21 cellular contexts compared by ENCODE assay signal in the genomic region with DNA sequence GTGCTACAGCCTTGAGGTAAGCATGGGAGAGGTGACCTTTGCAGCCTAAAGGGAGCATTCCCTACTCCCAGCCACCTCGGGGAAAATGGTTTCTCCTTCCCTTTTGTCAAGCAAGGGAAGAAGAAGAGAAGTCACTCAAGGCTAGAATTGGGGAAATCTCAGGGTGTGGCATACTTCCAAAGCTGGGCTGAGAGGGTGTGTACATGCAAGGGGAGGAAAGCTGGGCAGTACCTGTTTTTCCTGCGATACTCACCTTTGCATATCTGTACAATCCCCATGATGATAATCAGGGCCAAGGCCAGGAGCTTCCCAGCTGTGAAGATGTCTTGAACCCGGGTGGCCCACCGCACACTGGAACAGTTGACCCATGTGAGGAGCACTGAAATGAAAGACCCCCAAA. TPM values are rescaled to one million over a fixed set of nuclear protein-coding genes. Genes with fewer than 3 reads are reported as not detected.
DNase-seq lines count a peak whose midpoint lies in the region; ATAC-seq, FAIRE-seq and TF ChIP-seq lines count a peak whose summit lies in the region.
"Had no signal": no experiment of that assay in that cellular context is flagged by ENCODE, and none has a peak within 500 bp of the region (broad histone marks: within the 10 kb centered on the region; RNA-seq: fewer than 3 reads in every experiment).

No MANE protein-coding gene starts in this region.

- H3K36me3 ChIP-seq in heart right ventricle = peaks cover 0 to 32% (median 0%) of the 10 kb centered on the region in 9 donors
- peaks cover 0 to 4% of the 10 kb centered on the region in 2 donors for H3K36me3 ChIP-seq in muscle layer of duodenum (ENCODE audit: control insufficient read depth in 1 of 2, insufficient read depth in 2 of 2, low read length in 2 of 2)
- peaks cover 20% of the 10 kb centered on the region for H3K36me3 ChIP-seq in thoracic aorta

- ATAC-seq in heart right ventricle = no peak
- no peak for ATAC-seq in Right ventricle myocardium superior (ENCODE audit: poor library complexity)
- ATAC-seq in thoracic aorta (ENCODE audit: insufficient number of reproducible peaks, low FRiP score, low read depth) = no peak
- ATAC-seq: GM12878 had no signal

- H3K4me1 ChIP-seq in heart right ventricle (peaks cover 0 to 33% (median 14%) of the 10 kb centered on the region in 9 donors), muscle layer of duodenum (ENCODE audit: control insufficient read depth in 1 of 2, insufficient read depth in 2 of 2, low read length in 2 of 2) (peaks cover 8 to 10% of the 10 kb centered on the region in 2 donors), thoracic aorta (ENCODE audit: control insufficient read depth in 1 of 2, low read depth in 2 of 2) (peaks cover 18 to 41% of the 10 kb centered on the region in 2 donors)
- H3K4me1 ChIP-seq: Peyer's patch had no signal

- H3K27ac ChIP-seq in heart right ventricle = peak overlapping the region in 8 of 10 donors; percentile 51 to 79 (median 62)
- peak overlapping the region; percentile 77 to 85 for H3K27ac ChIP-seq in coronary artery
- H3K27ac ChIP-seq in muscle layer of duodenum (ENCODE audit: low read length) = peak overlapping the region; percentile 54
- peak overlapping the region; percentile 63 to 76 for H3K27ac ChIP-seq in thoracic aorta
- H3K27ac ChIP-seq: Peyer's patch had no signal

- no peaks in the 10 kb centered on the region for H3K9me3 ChIP-seq in heart right ventricle
- no peaks in the 10 kb centered on the region for H3K9me3 ChIP-seq in muscle layer of duodenum (ENCODE audit: control insufficient read depth in 1 of 2, low read length in 2 of 2)
- H3K9me3 ChIP-seq in thoracic aorta = no peaks in the 10 kb centered on the region
- H3K9me3 ChIP-seq: Peyer's patch had no signal

- WGBS in heart right ventricle, 2 donors = 85 to 89% methylated on average over 4 of the region's 4 CpGs

- no peak for FAIRE-seq in GM19239 (lab: Jason Lieb, UNC)
- FAIRE-seq: GM12878 had no signal

- DNase-seq in heart right ventricle (no peak), Right ventricle myocardium superior (no peak), coronary artery (ENCODE audit: low spot score) (no peak), thoracic aorta (ENCODE audit: low spot score) (no peak), germinal center (ENCODE audit: low spot score) (no peak), T-helper 1 cell (no peak), GM19239 (ENCODE audit: insufficient read length, low spot score) (no peak)
- DNase-seq: DMS153, GOT3, NCI-H1930, NCI-H2171 treated with DMSO at 0.1 percent for 48 hours, NCI-H510A, NCI-H82, Peyer's patch had no signal

- H3K4me3 ChIP-seq in heart right ventricle (no peak overlapping the region), coronary artery (no peak overlapping the region), muscle layer of duodenum (ENCODE audit: low read depth in 1 of 2, low read length in 2 of 2) (no peak overlapping the region), thoracic aorta (no peak overlapping the region)
- H3K4me3 ChIP-seq: GM12878, Peyer's patch had no signal

- no peak for TF ChIP-seq CTCF in heart right ventricle (IDR thresholded peaks at IDR 0.05)
- TF ChIP-seq CTCF in coronary artery (IDR thresholded peaks at IDR 0.05) = no peak
- no peak for TF ChIP-seq CTCF in thoracic aorta (IDR thresholded peaks at IDR 0.05)

- H3K27me3 ChIP-seq in heart right ventricle = no peaks in the 10 kb centered on the region
- no peaks in the 10 kb centered on the region for H3K27me3 ChIP-seq in muscle layer of duodenum (ENCODE audit: low read depth, low read length)
- no peaks in the 10 kb centered on the region for H3K27me3 ChIP-seq in thoracic aorta (replicated peaks; ENCODE audit: insufficient read depth)
- H3K27me3 ChIP-seq: Peyer's patch had no signal

- intact Hi-C loops in heart right ventricle (cut with DNase I) = loop anchor here in 1 of 10 donors (1.0 kb wide), 1 partner anchor 11 kb away; no protein-coding TSS in a partner anchor
- intact Hi-C loops in Right ventricle myocardium superior (cut with DNase I) = no loop called here

RNA-seq across cellular contexts. Expression of gene CEBPE, which starts 23.8 kb away (rescaled TPM):
- under 1 TPM in 1 of 10 donors, not detected in 9; 0.53 TPM for total RNA-seq in heart right ventricle
- polyA plus RNA-seq in heart right ventricle = under 1 TPM in 1 of 2 donors, not detected in 1; 0.07 TPM
- total RNA-seq in Right ventricle myocardium superior = not detected
- total RNA-seq in thoracic aorta = not detected
- total RNA-seq: A172, HT-29, IMR-90, Peyer's patch had no signal

RNA-seq across cellular contexts. Expression of gene CIROP, which starts 38.0 kb away (rescaled TPM):
- not detected for total RNA-seq in heart right ventricle
- polyA plus RNA-seq in heart right ventricle = not detected
- not detected for total RNA-seq in Right ventricle myocardium superior
- 1 to 10 TPM in 1 of 2 donors, not detected in 1; 1.1 TPM for total RNA-seq in thoracic aorta
- total RNA-seq: A172, GM12878, HT-29, LHCN-M2, Peyer's patch had no signal
- polyA plus RNA-seq: CD14-positive monocyte, GM12878 had no signal

RNA-seq across cellular contexts. Expression of gene SLC7A8, which starts 40.6 kb away (rescaled TPM):
- total RNA-seq in heart right ventricle (10 to 100 TPM in 4 of 10 donors, 1 to 10 TPM in 6; 5.9 to 14.8 (median 9.6) TPM), Right ventricle myocardium superior (11.6 TPM), thoracic aorta (10 to 100 TPM; 18.4 to 28.0 TPM)
- 10 to 100 TPM in 1 of 2 donors, 1 to 10 TPM in 1; 7.8 to 14.9 TPM for polyA plus RNA-seq in heart right ventricle
- total RNA-seq: IMR-90 had no signal

RNA-seq across cellular contexts. Expression of gene C14orf119, which starts 47.5 kb away (rescaled TPM):
- 10 to 100 TPM; 22.3 to 35.9 (median 28.4) TPM for total RNA-seq in heart right ventricle
- 10 to 100 TPM in 1 of 2 donors, 1 to 10 TPM in 1; 9.8 to 43.3 TPM for polyA plus RNA-seq in heart right ventricle
- total RNA-seq in Right ventricle myocardium superior = 20.6 TPM
- 10 to 100 TPM; 18.0 to 18.4 TPM for total RNA-seq in thoracic aorta

RNA-seq across cellular contexts. Expression of gene ACIN1, which starts 47.9 kb away (rescaled TPM):
- total RNA-seq in heart right ventricle (10 to 100 TPM; 60.2 to 79.7 (median 68.0) TPM), Right ventricle myocardium superior (65.8 TPM), thoracic aorta (100 to 1,000 TPM; 117 to 154 TPM)
- 100 to 1,000 TPM in 1 of 2 donors, 10 to 100 TPM in 1; 35.7 to 119 TPM for polyA plus RNA-seq in heart right ventricle
